Comparison of ENCODE assay signal across 10 cellular contexts in the genomic region with DNA sequence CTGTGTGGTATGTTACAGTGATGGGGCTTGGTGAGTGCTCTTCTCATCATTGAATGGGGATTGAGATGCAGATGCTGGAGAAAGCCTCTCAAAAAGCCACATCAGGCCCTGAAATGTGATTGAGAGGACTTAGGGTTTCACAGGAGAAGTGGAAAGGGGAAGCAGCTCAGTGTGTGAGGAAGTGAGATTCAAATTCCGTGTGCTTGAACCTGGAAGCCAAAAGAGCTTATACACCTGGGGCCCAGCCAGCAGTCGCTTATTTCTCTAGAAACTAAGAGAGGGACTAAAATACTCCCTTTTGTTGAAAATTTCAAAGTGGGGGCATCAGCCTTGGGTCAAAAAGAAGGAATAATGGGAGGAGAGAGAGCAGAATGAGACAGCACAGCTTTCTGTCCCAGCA. TPM values are rescaled to one million over a fixed set of nuclear protein-coding genes. Genes with fewer than 3 reads are reported as not detected.
DNase-seq lines count a peak whose midpoint lies in the region; ATAC-seq and TF ChIP-seq lines count a peak whose summit lies in the region.
"Had no signal": no experiment of that assay in that cellular context is flagged by ENCODE, and none has a peak within 500 bp of the region (broad histone marks: within the 10 kb centered on the region; RNA-seq: fewer than 3 reads in every experiment).

No MANE protein-coding gene starts in this region.

- no peaks in the 10 kb centered on the region for H3K9me3 ChIP-seq in mammary epithelial cell (replicated peaks; ENCODE audit: insufficient read depth, low read length)
- H3K9me3 ChIP-seq: psoas muscle had no signal

- no peaks in the 10 kb centered on the region for H3K36me3 ChIP-seq in mammary epithelial cell (ENCODE audit: insufficient read depth, low read length)

- no peak overlapping the region for H2AFZ ChIP-seq in mammary epithelial cell (ENCODE audit: low read depth, low read length)

- CTCF ChIA-PET in mammary epithelial cell (lab: Charles Lee; ENCODE audit: low non-redundant PET), result no interaction called here

- no TSS peak for BruUV-seq in mammary epithelial cell (replicated peaks; lab: Mats Ljungman, UMichigan)

- no peaks in the 10 kb centered on the region for H3K27me3 ChIP-seq in mammary epithelial cell (ENCODE audit: insufficient read depth, low read length)

- ATAC-seq in activated T-cell treated with anti-CD3 and anti-CD28 coated beads, Interleukin-2, amount 50 U/mL, for 4 hours, result no peak
- ATAC-seq in HG02970 (IDR thresholded peaks at IDR 0.05; ENCODE audit: low FRiP score, unreplicated experiment), result peak; percentile 29
- no peak for ATAC-seq in stimulated activated naive CD8-positive, alpha-beta T cell treated with anti-CD3 and anti-CD28 coated beads, Interleukin-15, amount 100 ng/mL, for 72 hours
- ATAC-seq: psoas muscle had no signal

- H3K27me3 Mint-ChIP-seq in activated T-cell treated with anti-CD3 and anti-CD28 coated beads, Interleukin-2, amount 50 U/mL, for 4 hours (ENCODE audit: low read depth), result no peaks in the 10 kb centered on the region
- no peaks in the 10 kb centered on the region for H3K27me3 Mint-ChIP-seq in stimulated activated naive CD8-positive, alpha-beta T cell treated with anti-CD3 and anti-CD28 coated beads, Interleukin-15, amount 100 ng/mL, for 72 hours

- no peak overlapping the region for H3K4me2 ChIP-seq in mammary epithelial cell (ENCODE audit: insufficient read depth, low read depth, low read length)

- H4K20me1 ChIP-seq in mammary epithelial cell (ENCODE audit: insufficient read depth, low read length), result no peaks in the 10 kb centered on the region

- peak overlapping the region; percentile 98 to 99 for H3K27ac Mint-ChIP-seq in stimulated activated naive CD8-positive, alpha-beta T cell treated with anti-CD3 and anti-CD28 coated beads, Interleukin-15, amount 100 ng/mL, for 72 hours

- H3K4me1 ChIP-seq in mammary epithelial cell (ENCODE audit: insufficient read depth, low read length), result peaks cover 26% of the 10 kb centered on the region
- H3K4me1 ChIP-seq: psoas muscle had no signal

- H3K4me1 Mint-ChIP-seq in activated T-cell treated with anti-CD3 and anti-CD28 coated beads, Interleukin-2, amount 50 U/mL, for 4 hours (ENCODE audit: low read depth), result peaks cover 76% of the 10 kb centered on the region
- peaks cover 91% of the 10 kb centered on the region for H3K4me1 Mint-ChIP-seq in stimulated activated naive CD8-positive, alpha-beta T cell treated with anti-CD3 and anti-CD28 coated beads, Interleukin-15, amount 100 ng/mL, for 72 hours

- in situ Hi-C loops in mammary epithelial cell (cut with MboI; ENCODE audit: low sequenced_read_pairs in 2 of 2), result no loop called here

- no peak for TF ChIP-seq CTCF in mammary epithelial cell (conservative IDR thresholded peaks at IDR 0.05 in 1 of 2, IDR thresholded peaks at IDR 0.05 in 1 of 2; ENCODE audit: extremely low read depth in 1 of 2, insufficient read depth in 1 of 2, low read depth in 1 of 2, low read length in 2 of 2)

- no peak for DNase-seq in activated T-cell treated with anti-CD3 and anti-CD28 coated beads, Interleukin-2, amount 50 U/mL, for 4 hours
- DNase-seq in activated T-cell treated with anti-CD3 and anti-CD28 coated beads for 4 hours (no peak), SIG-M5 treated with dmso at 0.1 percent for 504 hours (lab: John Stamatoyannopoulos, UW; ENCODE audit: unreplicated experiment) (peak; percentile 65), NCI-H524 treated with DMSO at 0.1 percent for 48 hours (lab: John Stamatoyannopoulos, UW) (no peak), mammary epithelial cell (no peak), NCI-H510A treated with DMSO at 0.1 percent for 48 hours (lab: John Stamatoyannopoulos, UW) (no peak)
- DNase-seq in stimulated activated naive CD8-positive, alpha-beta T cell treated with anti-CD3 and anti-CD28 coated beads, Interleukin-15, amount 100 ng/mL, for 72 hours, result no peak
- DNase-seq: psoas muscle had no signal

- no peaks in the 10 kb centered on the region for H3K79me2 ChIP-seq in mammary epithelial cell (ENCODE audit: insufficient read depth, low read length)

- H3K9ac ChIP-seq in mammary epithelial cell (ENCODE audit: insufficient read depth, low read length), result no peak overlapping the region

- no peaks in the 10 kb centered on the region for H3K36me3 Mint-ChIP-seq in activated T-cell treated with anti-CD3 and anti-CD28 coated beads, Interleukin-2, amount 50 U/mL, for 4 hours (ENCODE audit: insufficient read depth)

- intact Hi-C loops in mammary epithelial cell (cut with micrococcal nuclease), result no loop called here

- WGBS in mammary epithelial cell (ENCODE audit: low coverage, missing lambda C conversion rate), result 94% methylated on average over 2 of the region's 2 CpGs

- no peak overlapping the region for H3K27ac ChIP-seq in mammary epithelial cell (ENCODE audit: insufficient read depth, low read depth, low read length)
- H3K27ac ChIP-seq: psoas muscle had no signal

- H3K9me3 Mint-ChIP-seq in activated T-cell treated with anti-CD3 and anti-CD28 coated beads, Interleukin-2, amount 50 U/mL, for 4 hours, result no peaks in the 10 kb centered on the region
- H3K9me3 Mint-ChIP-seq in stimulated activated naive CD8-positive, alpha-beta T cell treated with anti-CD3 and anti-CD28 coated beads, Interleukin-15, amount 100 ng/mL, for 72 hours, result no peaks in the 10 kb centered on the region

- H3K4me3 ChIP-seq in mammary epithelial cell (replicated peaks in 1 of 3; ENCODE audit: insufficient read depth in 1 of 3, low read depth in 2 of 3, low read length in 3 of 3), result no peak overlapping the region
- H3K4me3 ChIP-seq: psoas muscle had no signal

- peak overlapping the region; percentile 75 for H3K4me3 Mint-ChIP-seq in activated T-cell treated with anti-CD3 and anti-CD28 coated beads, Interleukin-2, amount 50 U/mL, for 4 hours
- peak overlapping the region; percentile 75 to 88 for H3K4me3 Mint-ChIP-seq in stimulated activated naive CD8-positive, alpha-beta T cell treated with anti-CD3 and anti-CD28 coated beads, Interleukin-15, amount 100 ng/mL, for 72 hours

- dilution Hi-C loops in mammary epithelial cell (cut with HindIII; ENCODE audit: low sequenced_read_pairs), result no loop called here

RNA-seq across cellular contexts. Expression of gene GZMB, which starts 39.1 kb away (rescaled TPM):
- 1,000 to 10,000 TPM; 1,078 to 3,056 (median 1,179) TPM for total RNA-seq in activated T-cell treated with anti-CD3 and anti-CD28 coated beads, Interleukin-2, amount 50 U/mL, for 4 hours
- not detected for total RNA-seq in mammary epithelial cell
- polyA plus RNA-seq in mammary epithelial cell, result not detected
- not detected for polyA minus RNA-seq in mammary epithelial cell
- total RNA-seq: epithelial cell of proximal tubule had no signal

Comparison
In these comparisons a context has a peak if more than half of its experiments do, and no peak if none do; other contexts are left out.
1. RNA of gene GZMB, which starts 39.1 kb away (total RNA-seq): 1,078 to 3,056 TPM in activated T-cell treated with anti-CD3 and anti-CD28 coated beads, Interleukin-2, amount 50 U/mL, for 4 hours; not detected in mammary epithelial cell; every median in the first group is over 1,000 times any median in the second.